In the genomic region with DNA sequence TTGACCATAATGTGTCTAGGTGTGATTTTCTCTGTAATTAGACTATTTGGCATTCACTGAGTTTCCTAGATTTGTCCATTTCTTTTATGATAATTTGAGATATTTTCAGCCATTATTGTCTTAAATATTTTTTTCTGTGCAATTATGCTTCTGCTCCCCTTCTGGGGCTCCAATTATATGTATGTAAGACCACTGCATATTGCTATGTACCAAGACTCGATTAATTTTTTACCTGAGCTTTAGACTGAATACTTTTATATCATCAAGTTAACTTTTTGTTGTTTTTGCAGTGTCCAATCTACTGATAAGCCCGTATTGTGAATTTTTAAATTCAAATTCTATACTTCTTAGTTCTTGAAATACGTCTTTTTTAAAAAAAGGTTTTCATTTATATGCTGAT, we compare ENCODE assay signal across 31 cellular contexts. TPM values are rescaled to one million over a fixed set of nuclear protein-coding genes. Genes with fewer than 3 reads are reported as not detected.
DNase-seq lines count a peak whose midpoint lies in the region; FAIRE-seq and TF ChIP-seq lines count a peak whose summit lies in the region.
"Had no signal": no experiment of that assay in that cellular context is flagged by ENCODE, and none has a peak within 500 bp of the region (broad histone marks: within the 10 kb centered on the region; RNA-seq: fewer than 3 reads in every experiment).

No MANE protein-coding gene starts in this region.

- FAIRE-seq in TTC549 (lab: Jason Lieb, UNC) (peak; percentile 67), GM12892 (lab: Jason Lieb, UNC) (no peak)
- FAIRE-seq: A204.1, A549 had no signal

- no peak overlapping the region for H3K4me3 ChIP-seq in HEK293 (ENCODE audit: low read depth, low read length)
- H3K4me3 ChIP-seq: A549; BLaER1; BLaER1 treated with 17β-estradiol and CSF1 and Interleukin-3, amounts not matched to agents 10 nM and 100 nM had no signal

- no peak for TF ChIP-seq CTCF in HEK293 (tag by site-specific recombination; IDR thresholded peaks at IDR 0.05)

- H3K36me3 ChIP-seq in HEK293 (ENCODE audit: control insufficient read depth in 2 of 2, insufficient read depth in 1 of 2, low read length in 2 of 2): no peaks in the 10 kb centered on the region
- H3K36me3 ChIP-seq: BE2C; BLaER1; BLaER1 treated with 17β-estradiol and CSF1 and Interleukin-3, amounts not matched to agents 10 nM and 100 nM had no signal

- H3K9me3 ChIP-seq in HEK293 (ENCODE audit: control insufficient read depth, insufficient read depth, low read depth, low read length): no peaks in the 10 kb centered on the region
- H3K9me3 ChIP-seq: BE2C; BLaER1; BLaER1 treated with 17β-estradiol and CSF1 and Interleukin-3, amounts not matched to agents 10 nM and 100 nM had no signal

- CTCF ChIA-PET in HEK293 (lab: Yijun Ruan, JAX): interaction anchor here (0.6 to 1.1 kb wide), 2 partner anchors 129 to 442 kb away, joined by 3 to 4 read pairs; no protein-coding TSS in a partner anchor

- no peak overlapping the region for H3K27ac ChIP-seq in HEK293 (ENCODE audit: extremely low read depth, low read depth, low read length)
- H3K27ac ChIP-seq: 22Rv1; A549; BLaER1; BLaER1 treated with 17β-estradiol and CSF1 and Interleukin-3, amounts not matched to agents 10 nM and 100 nM; C4-2B had no signal

- no peaks in the 10 kb centered on the region for H3K4me1 ChIP-seq in HEK293 (ENCODE audit: control insufficient read depth, insufficient read depth, low read length)
- H3K4me1 ChIP-seq: BE2C had no signal

- TF ChIP-seq POLR2A in GM12892 (IDR thresholded peaks at IDR 0.05; ENCODE audit: low read depth, low read length): no peak

- DNase-seq in GM12892 (ENCODE audit: insufficient read length) (no peak), SHP77 (lab: John Stamatoyannopoulos, UW) (no peak)
- DNase-seq: 8988T; ACHN; AML-193; BE2C; C1 segment of cervical spinal cord; Caco-2; Calu3; CD4-positive, alpha-beta memory T cell; CD4-positive, alpha-beta T cell; CD4-positive, CD25-positive, alpha-beta regulatory T cell; CD8-positive, alpha-beta memory T cell; CD8-positive, alpha-beta T cell; COR-L47; DMS 273 treated with DMSO at 0.1 percent for 48 hours; DMS153; DMS53; DMS79; DMS79 treated with DMSO at 0.1 percent for 48 hours; DND-41; EL had no signal

- POLR2A ChIA-PET in HEK293 (lab: Yijun Ruan, JAX): no interaction called here

TF ChIP-seq in HEK293, 187 proteins besides CTCF, POLR2A, EP300 and RAD21:
- TF ChIP-seq SETDB1 (IDR thresholded peaks at IDR 0.05; ENCODE audit: insufficient read length, low read length): peak; percentile 51
- TF ChIP-seq, protein P1, sequence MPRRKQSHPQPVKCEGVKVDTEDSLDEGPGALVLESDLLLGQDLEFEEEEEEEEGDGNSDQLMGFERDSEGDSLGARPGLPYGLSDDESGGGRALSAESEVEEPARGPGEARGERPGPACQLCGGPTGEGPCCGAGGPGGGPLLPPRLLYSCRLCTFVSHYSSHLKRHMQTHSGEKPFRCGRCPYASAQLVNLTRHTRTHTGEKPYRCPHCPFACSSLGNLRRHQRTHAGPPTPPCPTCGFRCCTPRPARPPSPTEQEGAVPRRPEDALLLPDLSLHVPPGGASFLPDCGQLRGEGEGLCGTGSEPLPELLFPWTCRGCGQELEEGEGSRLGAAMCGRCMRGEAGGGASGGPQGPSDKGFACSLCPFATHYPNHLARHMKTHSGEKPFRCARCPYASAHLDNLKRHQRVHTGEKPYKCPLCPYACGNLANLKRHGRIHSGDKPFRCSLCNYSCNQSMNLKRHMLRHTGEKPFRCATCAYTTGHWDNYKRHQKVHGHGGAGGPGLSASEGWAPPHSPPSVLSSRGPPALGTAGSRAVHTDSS (tag by site-specific recombination; IDR thresholded peaks at IDR 0.05): no peak
- peak; percentile 91 for TF ChIP-seq ZNF133 (tag by site-specific recombination; IDR thresholded peaks at IDR 0.05)

RNA-seq across cellular contexts. Expression of a gene that starts 5.1 kb away (rescaled TPM):
- 6.4 TPM for polyA plus RNA-seq in GM12892 (2012; ENCODE audit: missing spikeins)

RNA-seq across cellular contexts. Expression of a gene that starts 23.1 kb away (rescaled TPM):
- 22.2 TPM for polyA plus RNA-seq in GM12892 (2012; ENCODE audit: missing spikeins)

RNA-seq across cellular contexts. Expression of a gene that starts 46.9 kb away (rescaled TPM):
- polyA plus RNA-seq in GM12892 (2012; ENCODE audit: missing spikeins): 0.23 TPM
- polyA plus RNA-seq: CD14-positive monocyte; CD4-positive, alpha-beta memory T cell; CD4-positive, CD25-positive, alpha-beta regulatory T cell; CD8-positive, alpha-beta memory T cell had no signal
